In the genomic region with DNA sequence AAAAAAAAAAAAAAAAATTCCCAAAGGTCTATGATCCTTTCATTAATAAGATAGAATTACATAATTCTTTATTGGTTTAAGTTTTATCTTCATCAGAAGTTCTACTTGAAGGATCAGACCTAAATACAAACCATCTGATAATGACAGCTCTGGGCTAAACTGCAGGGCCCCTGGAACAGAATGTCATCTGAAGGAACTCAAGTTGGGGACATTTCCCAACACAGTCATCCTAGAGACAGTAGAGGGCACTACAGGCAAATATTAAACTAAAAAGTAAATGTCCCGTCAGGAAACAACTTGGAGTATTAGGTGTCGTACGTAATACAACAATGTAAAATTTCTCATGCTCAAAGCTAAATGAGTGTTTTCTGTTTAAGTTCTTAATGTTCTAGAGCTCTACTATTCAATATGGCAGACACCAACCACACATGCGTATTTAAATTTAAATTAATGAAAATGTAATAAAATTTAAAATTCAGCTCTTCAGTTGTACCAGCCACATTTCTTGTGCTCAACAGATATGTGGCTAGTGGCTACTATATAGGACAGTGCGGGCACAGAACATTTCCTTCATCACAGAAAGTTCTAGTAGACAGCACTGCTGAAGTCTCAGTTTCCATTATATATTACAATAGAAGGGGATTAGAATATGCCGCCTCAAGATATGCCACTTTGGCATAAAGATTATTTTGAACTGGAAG, we compare ENCODE assay signal across 8 cellular contexts. TPM values are rescaled to one million over a fixed set of nuclear protein-coding genes. Genes with fewer than 3 reads are reported as not detected.
A peak's percentile ranks its signal among the peaks of the same experiment; 100 is the strongest.
DNase-seq lines count a peak whose midpoint lies in the region; ATAC-seq and TF ChIP-seq lines count a peak whose summit lies in the region.

No MANE protein-coding gene starts in this region.

- POLR2A ChIA-PET in A673 (lab: Charles Lee; ENCODE audit: low non-redundant PET), result interaction anchor here (0.8 kb wide), 1 partner anchor 474 kb away, joined by 4 read pairs; no protein-coding TSS in a partner anchor

- BruUV-seq in A673 (replicated peaks; lab: Mats Ljungman, UMichigan), result no TSS peak

- H2AFZ ChIP-seq in osteoblast (ENCODE audit: low read length), result no peak overlapping the region

- H3K9me3 ChIP-seq in A673 (ENCODE audit: low read depth, low read length, poor library complexity, severe bottlenecking), result no peaks in the 10 kb centered on the region
- H3K9me3 ChIP-seq in osteoblast (ENCODE audit: low read depth, low read length), result no peaks in the 10 kb centered on the region
- H3K9me3 ChIP-seq in MG63, result no peaks in the 10 kb centered on the region

- H4K20me1 ChIP-seq in osteoblast (ENCODE audit: insufficient read depth, low read length), result no peaks in the 10 kb centered on the region

- H3K4me3 ChIP-seq in A673 (ENCODE audit: low read depth, low read length, poor library complexity, severe bottlenecking), result no peak overlapping the region
- no peak overlapping the region for H3K4me3 ChIP-seq in LNCaP clone FGC (ENCODE audit: low read depth, low read length)
- no peak overlapping the region for H3K4me3 ChIP-seq in fibroblast of the aortic adventitia (ENCODE audit: low read depth, low read length)
- no peak overlapping the region for H3K4me3 ChIP-seq in osteoblast (ENCODE audit: insufficient read depth, low read length)
- no peak overlapping the region for H3K4me3 ChIP-seq in MG63

- peak; percentile 82 for ATAC-seq in GM21825 (IDR thresholded peaks at IDR 0.05; ENCODE audit: unreplicated experiment)

- TF ChIP-seq CTCF in A673 (conservative IDR thresholded peaks at IDR 0.05; ENCODE audit: low read depth, low read length) (peak; percentile 78), LNCaP clone FGC (IDR thresholded peaks at IDR 0.05; ENCODE audit: control insufficient read depth, extremely low read depth, insufficient read depth) (peak; percentile 63), fibroblast of the aortic adventitia (IDR thresholded peaks at IDR 0.05; ENCODE audit: insufficient read depth, low read length) (peak; percentile 59), osteoblast (IDR thresholded peaks at IDR 0.05; ENCODE audit: extremely low read depth, low read depth, low read length) (peak; percentile 59)

- H3K27me3 ChIP-seq in A673 (replicated peaks; ENCODE audit: insufficient read depth, low read depth, low read length, poor library complexity), result no peaks in the 10 kb centered on the region
- no peaks in the 10 kb centered on the region for H3K27me3 ChIP-seq in osteoblast (ENCODE audit: insufficient read depth, low read length)
- H3K27me3 ChIP-seq in MG63, result no peaks in the 10 kb centered on the region

- no peaks in the 10 kb centered on the region for H3K79me2 ChIP-seq in osteoblast (ENCODE audit: insufficient read depth, low read length)

- no peaks in the 10 kb centered on the region for H3K36me3 ChIP-seq in A673 (ENCODE audit: insufficient read depth, low read length, poor library complexity, severe bottlenecking)
- H3K36me3 ChIP-seq in osteoblast (ENCODE audit: insufficient read depth, low read length), result no peaks in the 10 kb centered on the region
- H3K36me3 ChIP-seq in MG63, result no peaks in the 10 kb centered on the region

- DNase-seq in A673 (ENCODE audit: low spot score) (peak; percentile 80), GDM1 (lab: John Stamatoyannopoulos, UW) (peak; percentile 30), LNCaP clone FGC (ENCODE audit: low read depth) (no peak), SKM-1 treated with dmso at 0.1 percent for 144 hours (lab: John Stamatoyannopoulos, UW; ENCODE audit: unreplicated experiment) (peak; percentile 75), fibroblast of the aortic adventitia (ENCODE audit: low read depth) (peak; percentile 67), osteoblast (ENCODE audit: insufficient read length, low spot score, missing footprints) (no peak), MG63 (no peak)

- H3K27ac ChIP-seq in A673 (ENCODE audit: low read depth, low read length, poor library complexity, severe bottlenecking) (no peak overlapping the region), osteoblast (ENCODE audit: low read depth, low read length) (no peak overlapping the region)

- peak overlapping the region; percentile 37 for H3K4me2 ChIP-seq in osteoblast (ENCODE audit: insufficient read depth, low read length)

- intact Hi-C loops in A673 (cut with micrococcal nuclease; ENCODE audit: unreplicated experiment), result loop anchor here (1.0 to 10.0 kb wide), 3 partner anchors 226 to 629 kb away; a partner anchor contains a TSS

- H3K4me1 ChIP-seq in A673 (ENCODE audit: insufficient read depth, low read length, poor library complexity, severe bottlenecking) (no peaks in the 10 kb centered on the region), osteoblast (ENCODE audit: insufficient read depth, low read length) (peaks cover 6% of the 10 kb centered on the region)

- CTCF ChIA-PET in A673 (lab: Charles Lee), result interaction anchor here (0.5 to 1.1 kb wide), 5 partner anchors 22 to 473 kb away, joined by 3 to 4 read pairs (median 3); a partner anchor contains a TSS

RNA-seq across cellular contexts. Expression of a gene that starts 21.8 kb away (rescaled TPM):
- total RNA-seq in A673 (2021) (27.9 and 32.0 TPM in 2 replicates), fibroblast of the aortic adventitia (ENCODE audit: low replicate concordance) (14.8 and 14.9 TPM in 2 replicates), osteoblast (13.8 and 15.9 TPM in 2 replicates)
- 11.7 and 12.3 TPM in 2 replicates for total RNA-seq in MG63 (2014; rRNA removed; shearing (Covaris generic); ENCODE audit: low replicate concordance)

RNA-seq across cellular contexts. Expression of a gene that starts 32.1 kb away (rescaled TPM):
- total RNA-seq in A673 (2021) (0.88 and 1.2 TPM in 2 replicates), fibroblast of the aortic adventitia (ENCODE audit: low replicate concordance) (1.6 and 3.5 TPM in 2 replicates), osteoblast (3.6 and 3.8 TPM in 2 replicates)
- 0.36 and 1.3 TPM in 2 replicates for total RNA-seq in MG63 (2014; rRNA removed; shearing (Covaris generic); ENCODE audit: low replicate concordance)

Comparison
In these comparisons a context has a peak if more than half of its experiments do, and no peak if none do; other contexts are left out.
1. DNase-seq: peak in A673 (single experiment), GDM1 (single experiment), SKM-1 treated with dmso at 0.1 percent for 144 hours (single experiment) and fibroblast of the aortic adventitia (single experiment); none in LNCaP clone FGC (single experiment), osteoblast (single experiment) and MG63 (single experiment).
2. Peak in every context shown above with its lines, with median percentiles within 50 percentile points of each other: CTCF ChIP-seq.